Comparison of ENCODE assay signal across 16 cellular contexts in the genomic region with DNA sequence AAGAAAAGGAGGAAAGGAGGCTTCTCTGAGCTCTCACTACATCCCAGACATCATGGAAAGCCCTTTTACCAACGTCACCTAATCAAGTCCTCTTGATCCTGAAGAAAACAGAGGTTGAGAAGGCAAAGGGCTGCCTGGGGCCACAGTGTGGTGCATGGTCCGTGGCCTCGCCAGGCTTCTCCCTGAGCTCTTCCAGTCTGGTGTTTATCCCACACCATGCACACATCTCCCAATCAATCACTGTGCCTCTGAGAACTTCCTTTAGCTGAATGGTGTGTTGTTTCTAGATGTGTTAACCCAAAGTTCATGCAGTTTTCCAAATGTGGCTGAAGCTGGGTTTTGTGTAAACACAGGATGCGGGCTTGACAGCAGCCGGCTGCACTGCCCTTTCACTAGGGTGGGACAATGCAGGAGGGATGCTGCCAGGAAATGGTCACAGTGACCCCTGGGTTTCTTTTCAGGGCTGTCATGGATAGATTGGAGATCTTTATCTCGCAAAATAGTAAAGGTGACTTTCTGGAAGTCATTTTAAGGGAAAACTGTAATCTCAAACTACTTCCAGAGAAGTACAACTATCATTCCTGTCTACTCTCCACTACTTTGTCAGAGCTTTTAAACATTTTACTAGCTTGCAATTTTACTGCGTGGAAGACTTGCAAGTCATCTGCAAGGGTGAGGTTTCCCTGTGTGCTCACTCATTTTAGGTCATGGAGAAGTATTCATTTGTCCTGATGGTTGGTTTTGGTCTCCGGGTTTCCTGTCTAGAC. TPM values are rescaled to one million over a fixed set of nuclear protein-coding genes. Genes with fewer than 3 reads are reported as not detected.
DNase-seq lines count a peak whose midpoint lies in the region; ATAC-seq and TF ChIP-seq lines count a peak whose summit lies in the region.
"Had no signal": no experiment of that assay in that cellular context is flagged by ENCODE, and none has a peak within 500 bp of the region (broad histone marks: within the 10 kb centered on the region; RNA-seq: fewer than 3 reads in every experiment).

No MANE protein-coding gene starts in this region.

- H3K27me3 ChIP-seq in prostate gland (replicated peaks; ENCODE audit: insufficient read depth) (no peaks in the 10 kb centered on the region), A673 (replicated peaks; ENCODE audit: insufficient read depth, low read depth, low read length, poor library complexity) (peaks cover 56% of the 10 kb centered on the region), MM.1S (replicated peaks; ENCODE audit: insufficient read depth, low read length) (no peaks in the 10 kb centered on the region)
- H3K27me3 ChIP-seq: body of pancreas had no signal

- H3K4me1 Mint-ChIP-seq in chondrocyte (ENCODE audit: low read depth) = peaks cover 89% of the 10 kb centered on the region

- no peaks in the 10 kb centered on the region for H3K27me3 Mint-ChIP-seq in chondrocyte (ENCODE audit: low read depth)

- no peaks in the 10 kb centered on the region for H3K9me3 Mint-ChIP-seq in chondrocyte (ENCODE audit: low read depth)
- H3K9me3 Mint-ChIP-seq: T-cell had no signal

- no peak overlapping the region for H3K9ac ChIP-seq in MM.1S (ENCODE audit: low read length)

- POLR2A ChIA-PET in A673 (lab: Charles Lee; ENCODE audit: low non-redundant PET) = no interaction called here

- TF ChIP-seq CTCF in chondrocyte (IDR thresholded peaks at IDR 0.05) = no peak
- TF ChIP-seq CTCF in prostate gland (IDR thresholded peaks at IDR 0.05) = no peak
- TF ChIP-seq CTCF in A673 (conservative IDR thresholded peaks at IDR 0.05; ENCODE audit: low read depth, low read length) = no peak
- TF ChIP-seq CTCF in MM.1S (IDR thresholded peaks at IDR 0.05; ENCODE audit: low read length) = no peak

- peak overlapping the region; percentile 57 for H3K27ac Mint-ChIP-seq in chondrocyte (ENCODE audit: unreplicated experiment)
- H3K27ac Mint-ChIP-seq: activated CD8-positive, alpha-beta memory T cell treated with anti-CD3 and anti-CD28 coated beads, Interleukin-2, amount 10 ng/mL, durations not matched to agents 7 days and 5 days had no signal

- H3K4me3 ChIP-seq in prostate gland = no peak overlapping the region
- H3K4me3 ChIP-seq in A673 (ENCODE audit: low read depth, low read length, poor library complexity, severe bottlenecking) = no peak overlapping the region
- no peak overlapping the region for H3K4me3 ChIP-seq in MM.1S (ENCODE audit: low read length)
- H3K4me3 ChIP-seq: body of pancreas had no signal

- H3K9me3 ChIP-seq in prostate gland (no peaks in the 10 kb centered on the region), A673 (ENCODE audit: low read depth, low read length, poor library complexity, severe bottlenecking) (no peaks in the 10 kb centered on the region), MM.1S (replicated peaks; ENCODE audit: insufficient read depth, low read length) (no peaks in the 10 kb centered on the region)
- H3K9me3 ChIP-seq: body of pancreas had no signal

- no peak for TF ChIP-seq POLR2A in prostate gland (IDR thresholded peaks at IDR 0.05)

- ATAC-seq in SK-N-SH treated with all-trans-retinoic acid at 6 μM for 48 hours (no peak), Right ventricle myocardium superior (ENCODE audit: poor library complexity) (no peak)
- ATAC-seq: activated CD8-positive, alpha-beta memory T cell treated with anti-CD3 and anti-CD28 coated beads, Interleukin-2, amount 10 ng/mL, durations not matched to agents 7 days and 5 days; body of pancreas; T-cell had no signal

- peaks cover 10% of the 10 kb centered on the region for H3K4me1 ChIP-seq in prostate gland (replicated peaks)
- H3K4me1 ChIP-seq in A673 (ENCODE audit: insufficient read depth, low read length, poor library complexity, severe bottlenecking) = no peaks in the 10 kb centered on the region
- H3K4me1 ChIP-seq in MM.1S (ENCODE audit: low read length) = no peaks in the 10 kb centered on the region

- 52% methylated on average over 8 of the region's 8 CpGs for WGBS in prostate gland

- no peaks in the 10 kb centered on the region for H3K36me3 ChIP-seq in prostate gland
- H3K36me3 ChIP-seq in A673 (ENCODE audit: insufficient read depth, low read length, poor library complexity, severe bottlenecking) = no peaks in the 10 kb centered on the region
- no peaks in the 10 kb centered on the region for H3K36me3 ChIP-seq in MM.1S (replicated peaks; ENCODE audit: insufficient read depth, low read length)

- no peak overlapping the region for H3K4me2 ChIP-seq in MM.1S (ENCODE audit: low read depth, low read length)

- H3K79me2 ChIP-seq in MM.1S (ENCODE audit: low read length) = no peaks in the 10 kb centered on the region

- no TSS peak for BruUV-seq in A673 (replicated peaks; lab: Mats Ljungman, UMichigan)

- H3K4me3 Mint-ChIP-seq in chondrocyte (ENCODE audit: unreplicated experiment) = no peak overlapping the region
- H3K4me3 Mint-ChIP-seq: activated CD8-positive, alpha-beta memory T cell treated with anti-CD3 and anti-CD28 coated beads, Interleukin-2, amount 10 ng/mL, durations not matched to agents 7 days and 5 days; T-cell had no signal

- intact Hi-C loops in prostate gland (cut with DNase I) (no loop called here), A673 (cut with micrococcal nuclease; ENCODE audit: unreplicated experiment) (no loop called here), Right ventricle myocardium superior (cut with DNase I) (no loop called here)

- no peaks in the 10 kb centered on the region for H3K9me2 ChIP-seq in MM.1S (replicated peaks; ENCODE audit: insufficient read depth, low read length)

- CTCF ChIA-PET in A673 (lab: Charles Lee) = interaction anchor here (0.5 kb wide), 1 partner anchor 11 kb away, joined by 6 read pairs; no protein-coding TSS in a partner anchor

- no peaks in the 10 kb centered on the region for H4K20me1 ChIP-seq in MM.1S (ENCODE audit: insufficient read depth, low read length)

- no peaks in the 10 kb centered on the region for H3F3A ChIP-seq in MM.1S (ENCODE audit: insufficient read depth, low read length)

- DNase-seq in H4 (ENCODE audit: low spot score) (peak; percentile 79), chondrocyte (ENCODE audit: low spot score) (no peak), iris pigment epithelial cell (ENCODE audit: low read depth) (peak; percentile 82), prostate gland (ENCODE audit: low spot score) (no peak), A673 (ENCODE audit: low spot score) (no peak), Right ventricle myocardium superior (no peak), MM.1S (no peak)
- DNase-seq: activated CD4-positive, CD25-positive, alpha-beta regulatory T cell; activated CD8-positive, alpha-beta memory T cell treated with anti-CD3 and anti-CD28 coated beads, Interleukin-2, amount 10 ng/mL, durations not matched to agents 7 days and 5 days; activated naive CD4-positive, alpha-beta T cell; body of pancreas; effector CD8-positive, alpha-beta T cell; NCI-H69; T-cell had no signal

- H3K27ac ChIP-seq in prostate gland (peak overlapping the region; percentile 30 to 31), A673 (ENCODE audit: low read depth, low read length, poor library complexity, severe bottlenecking) (no peak overlapping the region), MM.1S (ENCODE audit: low read length) (no peak overlapping the region)

- no peaks in the 10 kb centered on the region for H3K36me3 Mint-ChIP-seq in chondrocyte (ENCODE audit: low read depth)
- H3K36me3 Mint-ChIP-seq: T-cell had no signal

- H2AFZ ChIP-seq in MM.1S (ENCODE audit: low read length) = no peak overlapping the region

TF ChIP-seq in SK-N-SH treated with all-trans-retinoic acid at 6 μM for 48 hours, 23 proteins besides CTCF, POLR2A, EP300 and RAD21 (continues in another document):
- TF ChIP-seq ISL1 (CRISPR knock-in tag; IDR thresholded peaks at IDR 0.05) = no peak
- no peak for TF ChIP-seq PATZ1 (CRISPR knock-in tag; IDR thresholded peaks at IDR 0.05; ENCODE audit: borderline replicate concordance)
- no peak for TF ChIP-seq RARB (CRISPR knock-in tag; IDR thresholded peaks at IDR 0.05)
- TF ChIP-seq ESRRG (CRISPR knock-in tag; IDR thresholded peaks at IDR 0.05) = no peak
- TF ChIP-seq ARNTL (CRISPR knock-in tag; IDR thresholded peaks at IDR 0.05; ENCODE audit: borderline replicate concordance, low read depth) = no peak
- TF ChIP-seq, protein P1, sequence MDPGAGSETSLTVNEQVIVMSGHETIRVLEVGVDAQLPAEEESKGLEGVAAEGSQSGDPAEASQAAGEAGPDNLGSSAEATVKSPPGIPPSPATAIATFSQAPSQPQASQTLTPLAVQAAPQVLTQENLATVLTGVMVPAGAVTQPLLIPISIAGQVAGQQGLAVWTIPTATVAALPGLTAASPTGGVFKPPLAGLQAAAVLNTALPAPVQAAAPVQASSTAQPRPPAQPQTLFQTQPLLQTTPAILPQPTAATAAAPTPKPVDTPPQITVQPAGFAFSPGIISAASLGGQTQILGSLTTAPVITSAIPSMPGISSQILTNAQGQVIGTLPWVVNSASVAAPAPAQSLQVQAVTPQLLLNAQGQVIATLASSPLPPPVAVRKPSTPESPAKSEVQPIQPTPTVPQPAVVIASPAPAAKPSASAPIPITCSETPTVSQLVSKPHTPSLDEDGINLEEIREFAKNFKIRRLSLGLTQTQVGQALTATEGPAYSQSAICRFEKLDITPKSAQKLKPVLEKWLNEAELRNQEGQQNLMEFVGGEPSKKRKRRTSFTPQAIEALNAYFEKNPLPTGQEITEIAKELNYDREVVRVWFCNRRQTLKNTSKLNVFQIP (CRISPR knock-in tag; IDR thresholded peaks at IDR 0.05; ENCODE audit: borderline replicate concordance, low read depth) = no peak
- TF ChIP-seq TCF4 (CRISPR knock-in tag; IDR thresholded peaks at IDR 0.05; ENCODE audit: borderline replicate concordance) = no peak
- no peak for TF ChIP-seq ZNF70 (CRISPR knock-in tag; IDR thresholded peaks at IDR 0.05)
- no peak for TF ChIP-seq ZNF8 (CRISPR knock-in tag; IDR thresholded peaks at IDR 0.05)
- TF ChIP-seq PPARA (CRISPR knock-in tag; IDR thresholded peaks at IDR 0.05; ENCODE audit: borderline replicate concordance) = no peak

RNA-seq across cellular contexts. Expression of gene IL1R2, which starts 54.6 kb away (rescaled TPM):
- 0.70 and 3.3 TPM in 2 replicates for total RNA-seq in H4 (2014; rRNA removed; shearing (Covaris generic))
- total RNA-seq in chondrocyte = not detected in 3 replicates
- 10 to 100 TPM in 1 of 2 donors, 1 to 10 TPM in 1; 6.9 to 11.4 TPM for total RNA-seq in prostate gland
- not detected in 2 replicates for total RNA-seq in A673 (2021)
- 1.4 TPM for total RNA-seq in Right ventricle myocardium superior
- total RNA-seq: temporal lobe had no signal

Comparison
In these comparisons a context has a peak if more than half of its experiments do, and no peak if none do; other contexts are left out.
1. DNase-seq: peak in H4 (single experiment) and iris pigment epithelial cell (single experiment); none in chondrocyte (single experiment), prostate gland (single experiment), A673 (single experiment), Right ventricle myocardium superior (single experiment) and MM.1S (single experiment).
2. H3K27ac ChIP-seq: peak in prostate gland (2 of 2); none in A673 (single experiment) and MM.1S (single experiment).